15 cellular contexts compared by ENCODE assay signal in genomic region chr1:29416267-29416666, GRCh38.
DNase-seq lines count a peak whose midpoint lies in the region; ATAC-seq and TF ChIP-seq lines count a peak whose summit lies in the region.
"Had no signal": no experiment of that assay in that cellular context is flagged by ENCODE, and none has a peak within 500 bp of the region (broad histone marks: within the 10 kb centered on the region; RNA-seq: fewer than 3 reads in every experiment).

No MANE protein-coding gene starts in this region.

- DNase-seq in ELF-1 (ENCODE audit: low read depth, low spot score): peak; percentile 41
- DNase-seq in fibroblast of mammary gland (ENCODE audit: low read depth): peak; percentile 35
- DNase-seq in progenitor cell of endocrine pancreas (ENCODE audit: low spot score, unreplicated experiment): no peak
- DNase-seq in ureter (ENCODE audit: low spot score): no peak
- DNase-seq in C1 segment of cervical spinal cord (lab: John Stamatoyannopoulos, UW): no peak
- no peak for DNase-seq in T-helper 9 cell
- DNase-seq: amniotic stem cell; NCI-H1417 treated with DMSO at 0.1 percent for 48 hours; NCI-H226; stimulated activated naive CD4-positive, alpha-beta T cell had no signal

- no peak overlapping the region for H3K4me3 Mint-ChIP-seq in progenitor cell of endocrine pancreas (ENCODE audit: low read depth)
- H3K4me3 Mint-ChIP-seq: dendritic cell treated with granulocyte-macrophage colony-stimulating factor and Interleukin-4, amounts not matched to agents 40 ng/mL and 50 ng/mL, for 4 days; memory B cell had no signal

- peaks cover 4% of the 10 kb centered on the region for H3K9me3 Mint-ChIP-seq in progenitor cell of endocrine pancreas (ENCODE audit: low read depth)
- H3K9me3 Mint-ChIP-seq: dendritic cell treated with granulocyte-macrophage colony-stimulating factor and Interleukin-4, amounts not matched to agents 40 ng/mL and 50 ng/mL, for 4 days had no signal

- peaks cover 3% of the 10 kb centered on the region for H3K27me3 Mint-ChIP-seq in progenitor cell of endocrine pancreas

- H3K4me1 Mint-ChIP-seq in progenitor cell of endocrine pancreas (ENCODE audit: low read depth): peaks cover 22% of the 10 kb centered on the region
- H3K4me1 Mint-ChIP-seq: memory B cell had no signal

- no peaks in the 10 kb centered on the region for H3K36me3 Mint-ChIP-seq in progenitor cell of endocrine pancreas (ENCODE audit: insufficient read depth)
- H3K36me3 Mint-ChIP-seq: memory B cell had no signal

- ATAC-seq in HG03469 (IDR thresholded peaks at IDR 0.05; ENCODE audit: unreplicated experiment): no peak

- H3K27ac Mint-ChIP-seq in progenitor cell of endocrine pancreas: peak overlapping the region; percentile 35
- H3K27ac Mint-ChIP-seq: dendritic cell treated with granulocyte-macrophage colony-stimulating factor and Interleukin-4, amounts not matched to agents 40 ng/mL and 50 ng/mL, for 4 days; memory B cell had no signal

- H3K4me3 ChIP-seq in WI38 (ENCODE audit: low read depth, low read length): no peak overlapping the region
- H3K4me3 ChIP-seq in fibroblast of mammary gland (ENCODE audit: control insufficient read depth, low read depth, low read length): no peak overlapping the region
- H3K4me3 ChIP-seq: skin epidermis had no signal

- TF ChIP-seq CTCF in WI38 (IDR thresholded peaks at IDR 0.05; ENCODE audit: low read depth, low read length) (peak; percentile 12; the same call in 1 of the 2 replicates), fibroblast of mammary gland (conservative IDR thresholded peaks at IDR 0.05; ENCODE audit: control insufficient read depth, insufficient read depth, low read depth, low read length) (peak; percentile 44), progenitor cell of endocrine pancreas (IDR thresholded peaks at IDR 0.05; ENCODE audit: unreplicated experiment) (peak; percentile 44)

Comparison
In these comparisons a context has a peak if more than half of its experiments do, and no peak if none do; other contexts are left out.
1. DNase-seq: peak in ELF-1 (single experiment) and fibroblast of mammary gland (single experiment); none in progenitor cell of endocrine pancreas (single experiment), ureter (single experiment), C1 segment of cervical spinal cord (0 of 14) and T-helper 9 cell (single experiment).
2. Peak in every context shown above with its lines, with median percentiles within 50 percentile points of each other: CTCF ChIP-seq.